1 cellular context compared by ENCODE assay signal in the genomic region with DNA sequence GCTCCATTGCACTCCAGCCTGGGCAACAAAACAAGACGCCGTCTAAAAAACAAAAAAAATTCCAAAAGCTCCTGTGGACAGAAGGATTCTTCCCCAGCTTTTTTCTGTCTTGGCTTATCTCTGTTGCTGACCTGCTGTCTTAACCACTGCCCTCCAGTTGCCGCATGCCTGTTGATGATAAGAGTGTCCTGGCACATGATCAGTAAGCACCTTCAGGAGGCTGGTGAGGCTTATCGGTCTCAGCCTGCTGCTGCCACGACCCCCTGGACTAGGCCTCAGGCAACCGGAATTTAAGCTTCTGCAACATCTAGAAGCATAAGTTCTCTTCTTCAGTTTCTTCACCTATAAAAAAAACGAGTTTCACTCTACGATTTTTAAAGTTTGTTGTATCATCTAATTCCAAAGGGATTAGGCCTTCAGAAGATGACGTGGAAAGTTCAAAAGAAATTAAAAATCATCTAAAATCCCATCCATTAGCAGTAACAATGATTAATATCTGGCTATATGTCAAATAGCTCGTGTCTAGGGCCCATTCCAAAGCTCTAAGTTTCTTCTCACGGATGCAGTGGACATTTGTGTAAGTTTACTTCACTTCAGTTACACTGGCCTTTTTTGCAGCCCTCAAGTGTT.
TF ChIP-seq lines count a peak whose summit lies in the region.

No MANE protein-coding gene starts in this region.

TF ChIP-seq in K562, 482 proteins besides CTCF, POLR2A, EP300 and RAD21 (continued from another document and continues in another):
- TF ChIP-seq, protein P1, sequence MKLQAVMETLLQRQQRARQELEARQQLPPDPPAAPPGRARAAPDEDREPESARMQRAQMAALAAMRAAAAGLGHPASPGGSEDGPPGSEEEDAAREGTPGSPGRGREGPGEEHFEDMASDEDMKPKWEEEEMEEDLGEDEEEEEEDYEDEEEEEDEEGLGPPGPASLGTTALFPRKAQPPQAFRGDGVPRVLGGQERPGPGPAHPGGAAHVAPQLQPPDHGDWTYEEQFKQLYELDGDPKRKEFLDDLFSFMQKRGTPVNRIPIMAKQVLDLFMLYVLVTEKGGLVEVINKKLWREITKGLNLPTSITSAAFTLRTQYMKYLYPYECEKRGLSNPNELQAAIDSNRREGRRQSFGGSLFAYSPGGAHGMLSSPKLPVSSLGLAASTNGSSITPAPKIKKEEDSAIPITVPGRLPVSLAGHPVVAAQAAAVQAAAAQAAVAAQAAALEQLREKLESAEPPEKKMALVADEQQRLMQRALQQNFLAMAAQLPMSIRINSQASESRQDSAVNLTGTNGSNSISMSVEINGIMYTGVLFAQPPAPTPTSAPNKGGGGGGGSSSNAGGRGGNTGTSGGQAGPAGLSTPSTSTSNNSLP (IDR thresholded peaks at IDR 0.05; ENCODE audit: borderline replicate concordance, low read depth, low read length): 0 out of 2 replicates have a peak, but pooled peaks have one; percentile 60
- TF ChIP-seq ZNF12 (CRISPR knock-in tag; IDR thresholded peaks at IDR 0.05): no peak
- TF ChIP-seq ZEB2 (IDR thresholded peaks at IDR 0.05): peak; percentile 98
- TF ChIP-seq POLR2B (IDR thresholded peaks at IDR 0.05; ENCODE audit: low read depth, partially characterized antibody): no peak
- TF ChIP-seq, protein P2, sequence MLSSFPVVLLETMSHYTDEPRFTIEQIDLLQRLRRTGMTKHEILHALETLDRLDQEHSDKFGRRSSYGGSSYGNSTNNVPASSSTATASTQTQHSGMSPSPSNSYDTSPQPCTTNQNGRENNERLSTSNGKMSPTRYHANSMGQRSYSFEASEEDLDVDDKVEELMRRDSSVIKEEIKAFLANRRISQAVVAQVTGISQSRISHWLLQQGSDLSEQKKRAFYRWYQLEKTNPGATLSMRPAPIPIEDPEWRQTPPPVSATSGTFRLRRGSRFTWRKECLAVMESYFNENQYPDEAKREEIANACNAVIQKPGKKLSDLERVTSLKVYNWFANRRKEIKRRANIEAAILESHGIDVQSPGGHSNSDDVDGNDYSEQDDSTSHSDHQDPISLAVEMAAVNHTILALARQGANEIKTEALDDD (IDR thresholded peaks at IDR 0.05): peak; percentile 74
- TF ChIP-seq, protein P3, sequence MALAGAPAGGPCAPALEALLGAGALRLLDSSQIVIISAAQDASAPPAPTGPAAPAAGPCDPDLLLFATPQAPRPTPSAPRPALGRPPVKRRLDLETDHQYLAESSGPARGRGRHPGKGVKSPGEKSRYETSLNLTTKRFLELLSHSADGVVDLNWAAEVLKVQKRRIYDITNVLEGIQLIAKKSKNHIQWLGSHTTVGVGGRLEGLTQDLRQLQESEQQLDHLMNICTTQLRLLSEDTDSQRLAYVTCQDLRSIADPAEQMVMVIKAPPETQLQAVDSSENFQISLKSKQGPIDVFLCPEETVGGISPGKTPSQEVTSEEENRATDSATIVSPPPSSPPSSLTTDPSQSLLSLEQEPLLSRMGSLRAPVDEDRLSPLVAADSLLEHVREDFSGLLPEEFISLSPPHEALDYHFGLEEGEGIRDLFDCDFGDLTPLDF (CRISPR knock-in tag; IDR thresholded peaks at IDR 0.05): no peak
- TF ChIP-seq PML (IDR thresholded peaks at IDR 0.05; ENCODE audit: low read length): peak; percentile 99
- no peak for TF ChIP-seq SRSF3 (IDR thresholded peaks at IDR 0.05; ENCODE audit: insufficient read depth, low read length)
- TF ChIP-seq ZNF165 (CRISPR knock-in tag; IDR thresholded peaks at IDR 0.05; ENCODE audit: borderline replicate concordance): no peak; the same call in 1 of the 2 replicates
- TF ChIP-seq ZNF316 (IDR thresholded peaks at IDR 0.05): peak; percentile 83
- TF ChIP-seq CREBBP (IDR thresholded peaks at IDR 0.05; ENCODE audit: low read depth, low read length): no peak
- peak; percentile 99 for TF ChIP-seq SMAD4 (CRISPR knock-in tag; conservative IDR thresholded peaks at IDR 0.05)
- peak; percentile 72 for TF ChIP-seq MEIS2 (IDR thresholded peaks at IDR 0.05; ENCODE audit: partially characterized antibody)
- no peak for TF ChIP-seq HNRNPUL1 (IDR thresholded peaks at IDR 0.05; ENCODE audit: low read length)
- no peak for TF ChIP-seq KAT2B (IDR thresholded peaks at IDR 0.05; ENCODE audit: low read depth, low read length)
- TF ChIP-seq, protein P4, sequence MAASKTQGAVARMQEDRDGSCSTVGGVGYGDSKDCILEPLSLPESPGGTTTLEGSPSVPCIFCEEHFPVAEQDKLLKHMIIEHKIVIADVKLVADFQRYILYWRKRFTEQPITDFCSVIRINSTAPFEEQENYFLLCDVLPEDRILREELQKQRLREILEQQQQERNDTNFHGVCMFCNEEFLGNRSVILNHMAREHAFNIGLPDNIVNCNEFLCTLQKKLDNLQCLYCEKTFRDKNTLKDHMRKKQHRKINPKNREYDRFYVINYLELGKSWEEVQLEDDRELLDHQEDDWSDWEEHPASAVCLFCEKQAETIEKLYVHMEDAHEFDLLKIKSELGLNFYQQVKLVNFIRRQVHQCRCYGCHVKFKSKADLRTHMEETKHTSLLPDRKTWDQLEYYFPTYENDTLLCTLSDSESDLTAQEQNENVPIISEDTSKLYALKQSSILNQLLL (CRISPR knock-in tag; IDR thresholded peaks at IDR 0.05; ENCODE audit: borderline replicate concordance): no peak
- TF ChIP-seq, protein P5, sequence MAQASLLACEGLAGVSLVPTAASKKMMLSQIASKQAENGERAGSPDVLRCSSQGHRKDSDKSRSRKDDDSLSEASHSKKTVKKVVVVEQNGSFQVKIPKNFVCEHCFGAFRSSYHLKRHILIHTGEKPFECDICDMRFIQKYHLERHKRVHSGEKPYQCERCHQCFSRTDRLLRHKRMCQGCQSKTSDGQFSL (CRISPR knock-in tag; IDR thresholded peaks at IDR 0.05): no peak
- TF ChIP-seq, protein P5 (tag; IDR thresholded peaks at IDR 0.05): no peak
- TF ChIP-seq CBX3 (IDR thresholded peaks at IDR 0.05; ENCODE audit: borderline replicate concordance in 1 of 2, low read length in 2 of 2): peak in 1 of 2 experiments; percentile 88; a peak in 2 of 3 replicates
- TF ChIP-seq, protein P6, sequence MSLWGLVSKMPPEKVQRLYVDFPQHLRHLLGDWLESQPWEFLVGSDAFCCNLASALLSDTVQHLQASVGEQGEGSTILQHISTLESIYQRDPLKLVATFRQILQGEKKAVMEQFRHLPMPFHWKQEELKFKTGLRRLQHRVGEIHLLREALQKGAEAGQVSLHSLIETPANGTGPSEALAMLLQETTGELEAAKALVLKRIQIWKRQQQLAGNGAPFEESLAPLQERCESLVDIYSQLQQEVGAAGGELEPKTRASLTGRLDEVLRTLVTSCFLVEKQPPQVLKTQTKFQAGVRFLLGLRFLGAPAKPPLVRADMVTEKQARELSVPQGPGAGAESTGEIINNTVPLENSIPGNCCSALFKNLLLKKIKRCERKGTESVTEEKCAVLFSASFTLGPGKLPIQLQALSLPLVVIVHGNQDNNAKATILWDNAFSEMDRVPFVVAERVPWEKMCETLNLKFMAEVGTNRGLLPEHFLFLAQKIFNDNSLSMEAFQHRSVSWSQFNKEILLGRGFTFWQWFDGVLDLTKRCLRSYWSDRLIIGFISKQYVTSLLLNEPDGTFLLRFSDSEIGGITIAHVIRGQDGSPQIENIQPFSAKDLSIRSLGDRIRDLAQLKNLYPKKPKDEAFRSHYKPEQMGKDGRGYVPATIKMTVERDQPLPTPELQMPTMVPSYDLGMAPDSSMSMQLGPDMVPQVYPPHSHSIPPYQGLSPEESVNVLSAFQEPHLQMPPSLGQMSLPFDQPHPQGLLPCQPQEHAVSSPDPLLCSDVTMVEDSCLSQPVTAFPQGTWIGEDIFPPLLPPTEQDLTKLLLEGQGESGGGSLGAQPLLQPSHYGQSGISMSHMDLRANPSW (CRISPR knock-in tag; IDR thresholded peaks at IDR 0.05): no peak
- no peak for TF ChIP-seq CBX8 (IDR thresholded peaks at IDR 0.05; ENCODE audit: borderline replicate concordance, extremely low read depth, low read depth, low read length, poor library complexity, severe bottlenecking)
- TF ChIP-seq NONO (IDR thresholded peaks at IDR 0.05; ENCODE audit: low read depth in 2 of 2, low read length in 1 of 2): peak in 1 of 2 experiments; percentile 94; a peak in 2 of 4 replicates
- TF ChIP-seq POLR2AphosphoS2 (IDR thresholded peaks at IDR 0.05; ENCODE audit: low read length): no peak
- TF ChIP-seq, protein P7, sequence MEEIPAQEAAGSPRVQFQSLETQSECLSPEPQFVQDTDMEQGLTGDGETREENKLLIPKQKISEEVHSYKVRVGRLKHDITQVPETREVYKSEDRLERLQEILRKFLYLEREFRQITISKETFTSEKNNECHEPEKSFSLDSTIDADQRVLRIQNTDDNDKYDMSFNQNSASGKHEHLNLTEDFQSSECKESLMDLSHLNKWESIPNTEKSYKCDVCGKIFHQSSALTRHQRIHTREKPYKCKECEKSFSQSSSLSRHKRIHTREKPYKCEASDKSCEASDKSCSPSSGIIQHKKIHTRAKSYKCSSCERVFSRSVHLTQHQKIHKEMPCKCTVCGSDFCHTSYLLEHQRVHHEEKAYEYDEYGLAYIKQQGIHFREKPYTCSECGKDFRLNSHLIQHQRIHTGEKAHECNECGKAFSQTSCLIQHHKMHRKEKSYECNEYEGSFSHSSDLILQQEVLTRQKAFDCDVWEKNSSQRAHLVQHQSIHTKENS (CRISPR knock-in tag; IDR thresholded peaks at IDR 0.05): no peak
- no peak for TF ChIP-seq SP2 (IDR thresholded peaks at IDR 0.05; ENCODE audit: extremely low read depth, low read depth, low read length, poor library complexity, severe bottlenecking)
- no peak for TF ChIP-seq KLF10 (CRISPR knock-in tag; IDR thresholded peaks at IDR 0.05)
- TF ChIP-seq, protein P8, sequence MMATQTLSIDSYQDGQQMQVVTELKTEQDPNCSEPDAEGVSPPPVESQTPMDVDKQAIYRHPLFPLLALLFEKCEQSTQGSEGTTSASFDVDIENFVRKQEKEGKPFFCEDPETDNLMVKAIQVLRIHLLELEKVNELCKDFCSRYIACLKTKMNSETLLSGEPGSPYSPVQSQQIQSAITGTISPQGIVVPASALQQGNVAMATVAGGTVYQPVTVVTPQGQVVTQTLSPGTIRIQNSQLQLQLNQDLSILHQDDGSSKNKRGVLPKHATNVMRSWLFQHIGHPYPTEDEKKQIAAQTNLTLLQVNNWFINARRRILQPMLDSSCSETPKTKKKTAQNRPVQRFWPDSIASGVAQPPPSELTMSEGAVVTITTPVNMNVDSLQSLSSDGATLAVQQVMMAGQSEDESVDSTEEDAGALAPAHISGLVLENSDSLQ (IDR thresholded peaks at IDR 0.05): no peak; the same call in 1 of the 2 replicates
- TF ChIP-seq ILF3 (IDR thresholded peaks at IDR 0.05; ENCODE audit: borderline replicate concordance): no peak
- TF ChIP-seq CREM (IDR thresholded peaks at IDR 0.05; ENCODE audit: low read depth): peak; percentile 90
- peak; percentile 97 for TF ChIP-seq NBN (IDR thresholded peaks at IDR 0.05; ENCODE audit: low read depth)
- TF ChIP-seq NEUROD1 (IDR thresholded peaks at IDR 0.05; ENCODE audit: borderline replicate concordance, low read depth, low read length, partially characterized antibody): peak; percentile 95
- TF ChIP-seq HCFC1 (IDR thresholded peaks at IDR 0.05; ENCODE audit: low read depth, low read length): no peak; the same call in 1 of the 2 replicates
- no peak for TF ChIP-seq ZC3H11A (IDR thresholded peaks at IDR 0.05; ENCODE audit: low read depth, low read length)
- TF ChIP-seq HMG20B (CRISPR knock-in tag; IDR thresholded peaks at IDR 0.05): no peak
- no peak for TF ChIP-seq MCM3 (IDR thresholded peaks at IDR 0.05)
- TF ChIP-seq DDX20 (tag; IDR thresholded peaks at IDR 0.05; ENCODE audit: low read depth): no peak
- no peak for TF ChIP-seq CSDE1 (IDR thresholded peaks at IDR 0.05)
- no peak for TF ChIP-seq YBX1 (IDR thresholded peaks at IDR 0.05)
- no peak for TF ChIP-seq NCOA6 (IDR thresholded peaks at IDR 0.05)
- TF ChIP-seq XRCC5 (IDR thresholded peaks at IDR 0.05; ENCODE audit: low read depth, low read length): no peak
